ENCODE assay signal across 9 cellular contexts in genomic region chr2:12502759-12503158, GRCh38.
DNase-seq lines count a peak whose midpoint lies in the region; ATAC-seq and TF ChIP-seq lines count a peak whose summit lies in the region.
"Had no signal": no experiment of that assay in that cellular context is flagged by ENCODE, and none has a peak within 500 bp of the region (broad histone marks: within the 10 kb centered on the region; RNA-seq: fewer than 3 reads in every experiment).

No MANE protein-coding gene starts in this region.

- H3K4me3 ChIP-seq in tibial artery (no peak overlapping the region), gastroesophageal sphincter (no peak overlapping the region)

- H3K4me1 ChIP-seq in tibial artery (no peaks in the 10 kb centered on the region), gastroesophageal sphincter (no peaks in the 10 kb centered on the region)

- H3K27ac Mint-ChIP-seq in stimulated activated memory B cell treated with anti-CD40 and anti-IgM and Interleukin-4, amounts not matched to agents 10 μg/mL and 1 μg/mL and 100 μg/mL, for 72 hours = peak overlapping the region; percentile 68

- no peak for ATAC-seq in stimulated activated memory B cell treated with anti-CD40 and anti-IgM and Interleukin-4, amounts not matched to agents 10 μg/mL and 1 μg/mL and 100 μg/mL, for 72 hours
- ATAC-seq in SK-N-SH treated with all-trans-retinoic acid at 6 μM for 48 hours (no peak), gastroesophageal sphincter (no peak)

- intact Hi-C loops in tibial artery (cut with DNase I; ENCODE audit: low total_unique reads) = no loop called here

- H3K9me3 ChIP-seq in tibial artery = no peaks in the 10 kb centered on the region
- H3K9me3 ChIP-seq in gastroesophageal sphincter = no peaks in the 10 kb centered on the region

- TF ChIP-seq EP300 in gastroesophageal sphincter (IDR thresholded peaks at IDR 0.05) = no peak

- TF ChIP-seq CTCF in tibial artery (IDR thresholded peaks at IDR 0.05) (no peak), gastroesophageal sphincter (IDR thresholded peaks at IDR 0.05) (no peak)

- H3K27me3 Mint-ChIP-seq in stimulated activated memory B cell treated with anti-CD40 and anti-IgM and Interleukin-4, amounts not matched to agents 10 μg/mL and 1 μg/mL and 100 μg/mL, for 72 hours = peaks cover under 1% of the 10 kb centered on the region

- no peaks in the 10 kb centered on the region for H3K36me3 Mint-ChIP-seq in stimulated activated memory B cell treated with anti-CD40 and anti-IgM and Interleukin-4, amounts not matched to agents 10 μg/mL and 1 μg/mL and 100 μg/mL, for 72 hours

- 88 to 98% methylated on average over 5 to 6 of the region's 6 CpGs for WGBS in gastroesophageal sphincter (ENCODE audit: low coverage in 1 of 2), 2 donors

- H3K27me3 ChIP-seq in tibial artery = no peaks in the 10 kb centered on the region
- H3K27me3 ChIP-seq in gastroesophageal sphincter = no peaks in the 10 kb centered on the region

- no peak overlapping the region for H3K4me3 Mint-ChIP-seq in stimulated activated memory B cell treated with anti-CD40 and anti-IgM and Interleukin-4, amounts not matched to agents 10 μg/mL and 1 μg/mL and 100 μg/mL, for 72 hours

- H3K36me3 ChIP-seq in tibial artery = no peaks in the 10 kb centered on the region
- H3K36me3 ChIP-seq in gastroesophageal sphincter = no peaks in the 10 kb centered on the region

- peak; percentile 59 to 63 for DNase-seq in activated CD4-positive, alpha-beta T cell treated with anti-CD3 and anti-CD28 coated beads for 4 hours
- DNase-seq in activated CD4-positive, alpha-beta T cell treated with anti-CD3 and anti-CD28 coated beads for 1 hour = no peak
- DNase-seq in T-helper 2 cell = peak in 3 of 5 experiments; percentile 15 to 86 (median 27)
- DNase-seq in dedifferentiated amniotic fluid mesenchymal stem cell (ENCODE audit: extremely low spot score) = peak; percentile 37
- DNase-seq in tibial artery = no peak
- DNase-seq: amniotic stem cell had no signal

- no peaks in the 10 kb centered on the region for H3K9me3 Mint-ChIP-seq in stimulated activated memory B cell treated with anti-CD40 and anti-IgM and Interleukin-4, amounts not matched to agents 10 μg/mL and 1 μg/mL and 100 μg/mL, for 72 hours

- H3K27ac ChIP-seq in tibial artery = no peak overlapping the region
- no peak overlapping the region for H3K27ac ChIP-seq in gastroesophageal sphincter

- no peak for TF ChIP-seq POLR2A in gastroesophageal sphincter (IDR thresholded peaks at IDR 0.05)

- peaks cover 90% of the 10 kb centered on the region for H3K4me1 Mint-ChIP-seq in stimulated activated memory B cell treated with anti-CD40 and anti-IgM and Interleukin-4, amounts not matched to agents 10 μg/mL and 1 μg/mL and 100 μg/mL, for 72 hours

TF ChIP-seq in SK-N-SH treated with all-trans-retinoic acid at 6 μM for 48 hours, 23 proteins besides CTCF, POLR2A, EP300 and RAD21:
- TF ChIP-seq PATZ1 (CRISPR knock-in tag; IDR thresholded peaks at IDR 0.05; ENCODE audit: borderline replicate concordance) (no peak), ZNF8 (CRISPR knock-in tag; IDR thresholded peaks at IDR 0.05) (no peak)

Comparison
In these comparisons a context has a peak if more than half of its experiments do, and no peak if none do; other contexts are left out.
1. DNase-seq: peak in activated CD4-positive, alpha-beta T cell treated with anti-CD3 and anti-CD28 coated beads for 4 hours (2 of 2), T-helper 2 cell (3 of 5) and dedifferentiated amniotic fluid mesenchymal stem cell (single experiment); none in activated CD4-positive, alpha-beta T cell treated with anti-CD3 and anti-CD28 coated beads for 1 hour (single experiment) and tibial artery (0 of 2).